23 cellular contexts compared by ENCODE assay signal in genomic region chr21:16169810-16170209, GRCh38.
"Had no signal": no experiment of that assay in that cellular context is flagged by ENCODE, and none has a peak within 500 bp of the region (broad histone marks: within the 10 kb centered on the region; RNA-seq: fewer than 3 reads in every experiment).

No MANE protein-coding gene starts in this region.

- H3K9me3 Mint-ChIP-seq: activated naive CD4-positive, alpha-beta T cell treated with anti-CD3 and anti-CD28 coated beads, Interleukin-2, amount 50 U/mL, for 24 hours; memory B cell had no signal

- H3K27me3 ChIP-seq: ascending aorta, cardiac muscle cell had no signal

- H3K4me3 Mint-ChIP-seq: activated naive CD4-positive, alpha-beta T cell treated with anti-CD3 and anti-CD28 coated beads, Interleukin-2, amount 50 U/mL, for 24 hours; endodermal cell; memory B cell; naive B cell; neural crest cell had no signal

- H3K36me3 Mint-ChIP-seq: activated naive CD4-positive, alpha-beta T cell treated with anti-CD3 and anti-CD28 coated beads, Interleukin-2, amount 50 U/mL, for 24 hours; memory B cell; naive B cell had no signal

- H3K27ac Mint-ChIP-seq: activated naive CD4-positive, alpha-beta T cell treated with anti-CD3 and anti-CD28 coated beads, Interleukin-2, amount 50 U/mL, for 24 hours; endodermal cell; memory B cell had no signal

- DNase-seq: activated CD4-positive, CD25-positive, alpha-beta regulatory T cell treated with anti-CD3 and anti-CD28 coated beads, Interleukin-2, amount 50 U/mL, for 72 hours; activated CD8-positive, alpha-beta memory T cell treated with anti-CD3 and anti-CD28 coated beads for 24 hours; activated CD8-positive, alpha-beta memory T cell treated with anti-CD3 and anti-CD28 coated beads, Interleukin-2, amount 50 U/mL, for 48 hours; activated effector memory CD4-positive, alpha-beta T cell treated with Interleukin-2 at 50 U/mL for 16 hours; activated T-cell treated with anti-CD3 and anti-CD28 coated beads, Interleukin-2, amount 50 U/mL, for 48 hours; endodermal cell; foreskin melanocyte; glutamatergic neuron; islet precursor cell; left ventricle myocardium inferior; mucosa of descending colon; naive B cell; psoas muscle; right cardiac atrium; stimulated activated naive CD8-positive, alpha-beta T cell treated with anti-CD3 and anti-CD28 coated beads, Interleukin-15, Interleukin-2, amounts not matched to agents 100 U/mL and 50 U/mL, for 24 hours; T-helper 1 cell; T-helper 9 cell had no signal

- H3K27ac ChIP-seq: ascending aorta, cardiac muscle cell, left ventricle myocardium inferior, psoas muscle, thoracic aorta had no signal

- H3K4me3 ChIP-seq: ascending aorta, cardiac muscle cell, left ventricle myocardium inferior, mucosa of descending colon, psoas muscle, thoracic aorta had no signal

- H3K9me3 ChIP-seq: ascending aorta, left ventricle myocardium inferior, mucosa of descending colon, psoas muscle, thoracic aorta had no signal

- H3K36me3 ChIP-seq: ascending aorta, cardiac muscle cell, left ventricle myocardium inferior, thoracic aorta had no signal

- H3K27me3 Mint-ChIP-seq: activated naive CD4-positive, alpha-beta T cell treated with anti-CD3 and anti-CD28 coated beads, Interleukin-2, amount 50 U/mL, for 24 hours; memory B cell; naive B cell had no signal

- H3K4me1 ChIP-seq: ascending aorta, left ventricle myocardium inferior, psoas muscle had no signal

- ATAC-seq: mucosa of descending colon; psoas muscle; right cardiac atrium; stimulated activated naive CD8-positive, alpha-beta T cell treated with anti-CD3 and anti-CD28 coated beads, Interleukin-15, Interleukin-2, amounts not matched to agents 100 U/mL and 50 U/mL, for 24 hours had no signal

- H3K4me1 Mint-ChIP-seq: activated naive CD4-positive, alpha-beta T cell treated with anti-CD3 and anti-CD28 coated beads, Interleukin-2, amount 50 U/mL, for 24 hours; memory B cell; naive B cell had no signal
